Comparison of ENCODE assay signal across 1 cellular context in the genomic region with DNA sequence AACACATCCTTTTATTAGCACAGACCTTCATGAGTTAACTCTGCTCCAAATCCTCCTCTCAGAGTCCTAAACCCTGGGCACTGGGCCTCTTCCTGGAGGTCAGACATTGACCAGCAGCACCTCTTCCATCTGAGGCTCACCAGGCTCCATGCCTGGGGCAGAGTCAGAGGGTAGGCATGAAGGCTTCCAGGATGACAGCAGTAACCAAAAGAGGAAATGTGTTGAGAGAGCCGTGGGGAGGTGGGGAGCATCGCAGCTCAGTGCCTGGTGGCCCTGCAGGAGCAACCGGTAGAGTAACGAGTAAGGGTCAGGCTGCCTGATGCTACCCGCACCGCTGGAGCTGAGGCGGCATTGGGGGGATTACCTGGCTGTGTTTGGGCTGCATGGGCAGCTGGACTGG.
TF ChIP-seq lines count a peak whose summit lies in the region.

No MANE protein-coding gene starts in this region.

TF ChIP-seq in WTC11, 78 proteins besides CTCF, POLR2A, EP300 and RAD21:
- no peak for TF ChIP-seq JAZF1 (CRISPR knock-in tag; IDR thresholded peaks at IDR 0.05)
- TF ChIP-seq CBFB (CRISPR knock-in tag; IDR thresholded peaks at IDR 0.05; ENCODE audit: low read depth) = no peak
- TF ChIP-seq, protein P1, sequence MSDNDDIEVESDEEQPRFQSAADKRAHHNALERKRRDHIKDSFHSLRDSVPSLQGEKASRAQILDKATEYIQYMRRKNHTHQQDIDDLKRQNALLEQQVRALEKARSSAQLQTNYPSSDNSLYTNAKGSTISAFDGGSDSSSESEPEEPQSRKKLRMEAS (CRISPR knock-in tag; IDR thresholded peaks at IDR 0.05) = no peak
- TF ChIP-seq, protein P2, sequence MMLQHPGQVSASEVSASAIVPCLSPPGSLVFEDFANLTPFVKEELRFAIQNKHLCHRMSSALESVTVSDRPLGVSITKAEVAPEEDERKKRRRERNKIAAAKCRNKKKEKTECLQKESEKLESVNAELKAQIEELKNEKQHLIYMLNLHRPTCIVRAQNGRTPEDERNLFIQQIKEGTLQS (CRISPR knock-in tag; conservative IDR thresholded peaks at IDR 0.05) = no peak
- no peak for TF ChIP-seq TEAD4 (CRISPR knock-in tag; IDR thresholded peaks at IDR 0.05)
- TF ChIP-seq FOXP1 (CRISPR knock-in tag; IDR thresholded peaks at IDR 0.05; ENCODE audit: borderline replicate concordance) = no peak
- TF ChIP-seq, protein P3, sequence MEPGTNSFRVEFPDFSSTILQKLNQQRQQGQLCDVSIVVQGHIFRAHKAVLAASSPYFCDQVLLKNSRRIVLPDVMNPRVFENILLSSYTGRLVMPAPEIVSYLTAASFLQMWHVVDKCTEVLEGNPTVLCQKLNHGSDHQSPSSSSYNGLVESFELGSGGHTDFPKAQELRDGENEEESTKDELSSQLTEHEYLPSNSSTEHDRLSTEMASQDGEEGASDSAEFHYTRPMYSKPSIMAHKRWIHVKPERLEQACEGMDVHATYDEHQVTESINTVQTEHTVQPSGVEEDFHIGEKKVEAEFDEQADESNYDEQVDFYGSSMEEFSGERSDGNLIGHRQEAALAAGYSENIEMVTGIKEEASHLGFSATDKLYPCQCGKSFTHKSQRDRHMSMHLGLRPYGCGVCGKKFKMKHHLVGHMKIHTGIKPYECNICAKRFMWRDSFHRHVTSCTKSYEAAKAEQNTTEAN (CRISPR knock-in tag; IDR thresholded peaks at IDR 0.05) = no peak
- no peak for TF ChIP-seq PRRX2 (CRISPR knock-in tag; IDR thresholded peaks at IDR 0.05)
